9 cellular contexts compared by ENCODE assay signal in the genomic region with DNA sequence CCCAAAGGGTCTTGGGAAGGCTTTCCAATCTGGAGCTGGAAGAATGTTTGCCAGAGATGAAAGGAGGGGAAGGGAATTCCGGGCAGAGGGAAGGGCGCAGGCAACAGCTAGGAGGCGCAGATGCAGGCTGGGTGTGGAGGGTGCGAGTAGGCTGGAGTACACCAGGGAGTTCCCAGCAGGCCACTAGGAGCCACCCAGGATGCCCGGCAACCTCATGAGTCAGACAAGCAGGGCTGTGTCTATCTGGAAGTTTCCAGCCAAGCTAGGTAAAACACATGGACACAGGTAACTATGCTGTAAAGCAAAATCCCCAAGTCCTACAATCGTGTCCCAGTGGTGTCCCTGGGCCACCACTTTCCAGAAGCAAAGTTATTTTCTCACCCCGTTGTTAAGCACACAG. TPM values are rescaled to one million over a fixed set of nuclear protein-coding genes. Genes with fewer than 3 reads are reported as not detected.
DNase-seq lines count a peak whose midpoint lies in the region; TF ChIP-seq lines count a peak whose summit lies in the region.
"Had no signal": no experiment of that assay in that cellular context is flagged by ENCODE, and none has a peak within 500 bp of the region (broad histone marks: within the 10 kb centered on the region; RNA-seq: fewer than 3 reads in every experiment).

No MANE protein-coding gene starts in this region.

- DNase-seq in CD8-positive, alpha-beta memory T cell = no peak
- DNase-seq in NCI-H460 (ENCODE audit: extremely low read depth, low read depth) (peak; percentile 63), neuronal stem cell (ENCODE audit: low spot score) (no peak), NCI-H2227 (lab: John Stamatoyannopoulos, UW; ENCODE audit: unreplicated experiment) (no peak), MM.1S (no peak), midbrain (lab: John Stamatoyannopoulos, UW) (no peak)
- DNase-seq in effector memory CD4-positive, alpha-beta T cell = no peak
- no peak for DNase-seq in activated CD4-positive, CD25-positive, alpha-beta regulatory T cell treated with anti-CD3 and anti-CD28 coated beads, Interleukin-2, amount 50 U/mL, for 72 hours

- CTCF ChIA-PET in CD8-positive, alpha-beta memory T cell (lab: Charles Lee) = interaction anchor here (0.6 to 1.1 kb wide), 3 partner anchors 20 to 207 kb away, joined by 3 read pairs; no protein-coding TSS in a partner anchor

- WGBS in neuronal stem cell (ENCODE audit: extremely low coverage in 2 of 2, insufficient read length in 2 of 2, insufficient replicate concordance in 1 of 2), 2 donors = no CpG with 5 or more reads among the region's 7 CpGs

- no peak overlapping the region for H3K14ac ChIP-seq in neuronal stem cell (ENCODE audit: low read length)

- H2AK5ac ChIP-seq in neuronal stem cell (ENCODE audit: low read depth, low read length) = no peak overlapping the region

- peaks cover 27% of the 10 kb centered on the region for H3K4me1 ChIP-seq in CD8-positive, alpha-beta memory T cell (ENCODE audit: insufficient read depth, low read length)
- H3K4me1 ChIP-seq in effector memory CD4-positive, alpha-beta T cell (ENCODE audit: control insufficient read depth, insufficient read depth, low read length, poor library complexity, severe bottlenecking) = peaks cover 17% of the 10 kb centered on the region
- H3K4me1 ChIP-seq in neuronal stem cell (ENCODE audit: control insufficient read depth in 2 of 2, insufficient read depth in 1 of 2, low read depth in 1 of 2, low read length in 2 of 2) (peaks cover 14 to 15% of the 10 kb centered on the region in 2 donors), MM.1S (ENCODE audit: low read length) (no peaks in the 10 kb centered on the region)

- H3K9ac ChIP-seq in neuronal stem cell (ENCODE audit: low read depth, low read length, poor library complexity) (no peak overlapping the region), MM.1S (ENCODE audit: low read length) (no peak overlapping the region)

- TF ChIP-seq CTCF in MM.1S (IDR thresholded peaks at IDR 0.05; ENCODE audit: low read length) = no peak

- H3K36me3 ChIP-seq in CD8-positive, alpha-beta memory T cell (ENCODE audit: insufficient read depth, low read length) = no peaks in the 10 kb centered on the region
- H3K36me3 ChIP-seq in effector memory CD4-positive, alpha-beta T cell (ENCODE audit: control insufficient read depth, insufficient read depth, low read length) = no peaks in the 10 kb centered on the region
- H3K36me3 ChIP-seq in neuronal stem cell (replicated peaks in 1 of 2; ENCODE audit: control insufficient read depth in 2 of 2, insufficient read depth in 2 of 2, low read length in 2 of 2) (no peaks in the 10 kb centered on the region), MM.1S (replicated peaks; ENCODE audit: insufficient read depth, low read length) (no peaks in the 10 kb centered on the region)

- H2AFZ ChIP-seq in neuronal stem cell (ENCODE audit: low read length) (peak overlapping the region; percentile 42), MM.1S (ENCODE audit: low read length) (no peak overlapping the region)

- no peak overlapping the region for H3K4ac ChIP-seq in neuronal stem cell (ENCODE audit: low read length)

- H3F3A ChIP-seq in MM.1S (ENCODE audit: insufficient read depth, low read length) = no peaks in the 10 kb centered on the region

- H3K4me3 Mint-ChIP-seq in CD8-positive, alpha-beta memory T cell = peak overlapping the region; percentile 74 to 90 (median 84)

- H3K4me2 ChIP-seq in neuronal stem cell (ENCODE audit: insufficient read depth, low read length, poor library complexity, severe bottlenecking) (peak overlapping the region; percentile 32), MM.1S (ENCODE audit: low read depth, low read length) (no peak overlapping the region)

- peak overlapping the region; percentile 97 for H2BK15ac ChIP-seq in neuronal stem cell (ENCODE audit: low read length)

- no peaks in the 10 kb centered on the region for H4K20me1 ChIP-seq in MM.1S (ENCODE audit: insufficient read depth, low read length)

- no peak overlapping the region for H3K18ac ChIP-seq in neuronal stem cell (ENCODE audit: low read length)

- POLR2A ChIA-PET in CD8-positive, alpha-beta memory T cell (lab: Charles Lee) = interaction anchor here (0.9 kb wide), 1 partner anchor 158 kb away, joined by 3 read pairs; the partner anchor contains the start of gene CAPZB

- H2BK120ac ChIP-seq in neuronal stem cell (ENCODE audit: low read depth, low read length) = no peak overlapping the region

- peak overlapping the region; percentile 58 for H3K4me3 ChIP-seq in CD8-positive, alpha-beta memory T cell (ENCODE audit: low read length)
- peak overlapping the region; percentile 78 for H3K4me3 ChIP-seq in effector memory CD4-positive, alpha-beta T cell (ENCODE audit: insufficient read depth, low read depth, low read length, poor library complexity, severe bottlenecking)
- H3K4me3 ChIP-seq in neuronal stem cell (ENCODE audit: low read length in 2 of 2) = no peak overlapping the region
- H3K4me3 ChIP-seq in MM.1S (ENCODE audit: low read length) = no peak overlapping the region

- no peak overlapping the region for H2BK5ac ChIP-seq in neuronal stem cell (ENCODE audit: low read length)

- no peaks in the 10 kb centered on the region for H3K9me3 Mint-ChIP-seq in CD8-positive, alpha-beta memory T cell

- H3K27ac Mint-ChIP-seq in CD8-positive, alpha-beta memory T cell = peak overlapping the region in 5 of 8 donors; percentile 53 to 83 (median 68)

- H3K27me3 Mint-ChIP-seq in CD8-positive, alpha-beta memory T cell = peaks cover 19 to 27% of the 10 kb centered on the region in 2 donors

- H3K27me3 ChIP-seq in CD8-positive, alpha-beta memory T cell (ENCODE audit: insufficient read depth, low read length, poor library complexity, severe bottlenecking) = peaks cover 6% of the 10 kb centered on the region
- H3K27me3 ChIP-seq in effector memory CD4-positive, alpha-beta T cell (replicated peaks; ENCODE audit: control insufficient read depth, insufficient read depth, low read length, poor library complexity, severe bottlenecking) = no peaks in the 10 kb centered on the region
- H3K27me3 ChIP-seq in neuronal stem cell (ENCODE audit: control insufficient read depth in 3 of 3, insufficient read depth in 3 of 3, low read depth in 1 of 3, low read length in 3 of 3) = peaks cover 3 to 63% (median 40%) of the 10 kb centered on the region in 3 experiments
- peaks cover 52% of the 10 kb centered on the region for H3K27me3 ChIP-seq in MM.1S (replicated peaks; ENCODE audit: insufficient read depth, low read length)

- peaks cover 17 to 42% (median 22%) of the 10 kb centered on the region in 3 donors for H3K4me1 Mint-ChIP-seq in CD8-positive, alpha-beta memory T cell

- H3K36me3 Mint-ChIP-seq in CD8-positive, alpha-beta memory T cell = peaks cover 0 to 2% (median 0%) of the 10 kb centered on the region in 3 donors

- H4K8ac ChIP-seq in neuronal stem cell (ENCODE audit: low read depth, low read length) = no peak overlapping the region

- no peak overlapping the region for H3K23ac ChIP-seq in neuronal stem cell (ENCODE audit: low read depth, low read length, poor library complexity)

- no peak overlapping the region for H4K91ac ChIP-seq in neuronal stem cell (ENCODE audit: low read depth, low read length, poor library complexity)

- H3K27ac ChIP-seq in CD8-positive, alpha-beta memory T cell (ENCODE audit: low read depth, low read length) = no peak overlapping the region
- no peak overlapping the region for H3K27ac ChIP-seq in effector memory CD4-positive, alpha-beta T cell (ENCODE audit: insufficient read depth, low read length, poor library complexity, severe bottlenecking)
- H3K27ac ChIP-seq in neuronal stem cell (replicated peaks; ENCODE audit: low read length) (no peak overlapping the region), MM.1S (ENCODE audit: low read length) (no peak overlapping the region)

- no peaks in the 10 kb centered on the region for H3K9me3 ChIP-seq in CD8-positive, alpha-beta memory T cell (ENCODE audit: low read length)
- no peaks in the 10 kb centered on the region for H3K9me3 ChIP-seq in effector memory CD4-positive, alpha-beta T cell (ENCODE audit: control insufficient read depth, low read length)
- H3K9me3 ChIP-seq in neuronal stem cell (replicated peaks in 1 of 2; ENCODE audit: control insufficient read depth in 2 of 2, insufficient read depth in 1 of 2, low read depth in 1 of 2, low read length in 2 of 2) = no peaks in the 10 kb centered on the region
- H3K9me3 ChIP-seq in MM.1S (replicated peaks; ENCODE audit: insufficient read depth, low read length) = no peaks in the 10 kb centered on the region

- no peaks in the 10 kb centered on the region for H3K9me2 ChIP-seq in MM.1S (replicated peaks; ENCODE audit: insufficient read depth, low read length)

- H2BK12ac ChIP-seq in neuronal stem cell (ENCODE audit: low read length) = no peak overlapping the region

- H3K79me1 ChIP-seq in neuronal stem cell (ENCODE audit: low read depth, low read length) = peaks cover 12% of the 10 kb centered on the region

- no peaks in the 10 kb centered on the region for H3K79me2 ChIP-seq in MM.1S (ENCODE audit: low read length)

RNA-seq across cellular contexts. Expression of gene NBL1, which starts 1.0 kb away (rescaled TPM):
- total RNA-seq in CD8-positive, alpha-beta memory T cell = 10 to 100 TPM; 35.6 to 36.3 TPM
- polyA plus RNA-seq in CD8-positive, alpha-beta memory T cell = 8.1 TPM
- 13.9 and 16.2 TPM in 2 replicates for total RNA-seq in NCI-H460 (2014; rRNA removed; shearing (Covaris generic))
- polyA plus RNA-seq in NCI-H460 (2014; cell fraction: nucleus; rRNA removed) = 9.9 and 42.1 TPM in 2 replicates
- 21.8 TPM for polyA plus RNA-seq in neuronal stem cell (2013, experiment 1 of 2)
- polyA plus RNA-seq in neuronal stem cell (2013, experiment 2 of 2) = 20.7 TPM

RNA-seq across cellular contexts. Expression of gene HTR6, which starts 21.6 kb away (rescaled TPM):
- total RNA-seq in CD8-positive, alpha-beta memory T cell = not detected
- polyA plus RNA-seq in CD8-positive, alpha-beta memory T cell = not detected
- 0.12 TPM in 1 of 2 replicates, not detected in the other for total RNA-seq in NCI-H460 (2014; rRNA removed; shearing (Covaris generic))
- polyA plus RNA-seq in NCI-H460 (2014; cell fraction: nucleus; rRNA removed) = not detected in 2 replicates
- 0.26 TPM for polyA plus RNA-seq in neuronal stem cell (2013, experiment 1 of 2)
- polyA plus RNA-seq in neuronal stem cell (2013, experiment 2 of 2) = 0.18 TPM
- total RNA-seq: subcutaneous adipose tissue had no signal

Comparison
In these comparisons a context has a peak if more than half of its experiments do, and no peak if none do; other contexts are left out.
1. H3K4me3 ChIP-seq: peak in CD8-positive, alpha-beta memory T cell (single experiment) and effector memory CD4-positive, alpha-beta T cell (single experiment); none in neuronal stem cell (0 of 2) and MM.1S (single experiment).